Comparison of ENCODE assay signal across 21 cellular contexts in genomic region chr3:110567032-110567431, GRCh38.
DNase-seq lines count a peak whose midpoint lies in the region; ATAC-seq, FAIRE-seq and TF ChIP-seq lines count a peak whose summit lies in the region.
"Had no signal": no experiment of that assay in that cellular context is flagged by ENCODE, and none has a peak within 500 bp of the region (broad histone marks: within the 10 kb centered on the region; RNA-seq: fewer than 3 reads in every experiment).

No MANE protein-coding gene starts in this region.

- WGBS in A549 (ENCODE audit: missing lambda C conversion rate), result 17% methylated on average over 2 of the region's 2 CpGs
- WGBS in hepatocyte (ENCODE audit: low lambda C conversion rate, missing lambda C conversion rate), result 62% methylated on average over 2 of the region's 2 CpGs

- no peak overlapping the region for H3K4me3 ChIP-seq in A549
- H3K4me3 ChIP-seq in SJSA1, result no peak overlapping the region
- no peak overlapping the region for H3K4me3 ChIP-seq in hepatocyte
- H3K4me3 ChIP-seq: BLaER1, GM12878 had no signal

- CTCF ChIA-PET in A549 (lab: Yijun Ruan, JAX), result no interaction called here

- TF ChIP-seq POLR2A in A549 (IDR thresholded peaks at IDR 0.05; ENCODE audit: low read length), result no peak
- no peak for TF ChIP-seq POLR2A in H54 (IDR thresholded peaks at IDR 0.05; ENCODE audit: low read depth, low read length)

- H3K27ac ChIP-seq in A549 (peak overlapping the region; percentile 18 to 70; a peak in 4 of 6 replicates), SJSA1 (peak overlapping the region; percentile 50), hepatocyte (no peak overlapping the region)
- H3K27ac ChIP-seq: BLaER1 had no signal

- no peaks in the 10 kb centered on the region for H4K20me1 ChIP-seq in hepatocyte (ENCODE audit: insufficient read depth, poor library complexity, severe bottlenecking)
- H4K20me1 ChIP-seq: BLaER1 had no signal

- no peak for DNase-seq in A549 (ENCODE audit: low read depth in 1 of 2, low spot score in 1 of 2)
- DNase-seq in H54 (ENCODE audit: insufficient read length, low spot score), result no peak
- peak in 1 of 2 experiments; percentile 41 for DNase-seq in SJSA1 (ENCODE audit: low read depth in 1 of 2, low spot score in 2 of 2)
- DNase-seq in hepatocyte (ENCODE audit: low spot score), result no peak
- DNase-seq in HT-29 (ENCODE audit: low spot score), result no peak
- no peak for DNase-seq in NCI-H1105 (lab: John Stamatoyannopoulos, UW)
- DNase-seq: 8988T; CD4-positive, alpha-beta T cell; DMS53; GDM1; GOT3; NCI-H1048; NCI-H1436 treated with DMSO at 0.1 percent for 48 hours; NCI-H187 treated with DMSO at 0.1 percent for 48 hours; NCI-H2107; NCI-H524; NCI-H748 treated with DMSO at 0.1 percent for 48 hours; T-cell had no signal

- H3K4me1 ChIP-seq in A549, result peaks cover 32% of the 10 kb centered on the region
- peaks cover 17% of the 10 kb centered on the region for H3K4me1 ChIP-seq in SJSA1 (replicated peaks)
- no peaks in the 10 kb centered on the region for H3K4me1 ChIP-seq in hepatocyte (ENCODE audit: insufficient read depth)
- H3K4me1 ChIP-seq: BLaER1 had no signal

- H3K27me3 ChIP-seq in SJSA1 (replicated peaks) (no peaks in the 10 kb centered on the region), hepatocyte (no peaks in the 10 kb centered on the region)
- H3K27me3 ChIP-seq: BLaER1 had no signal

- no peaks in the 10 kb centered on the region for H3K79me2 ChIP-seq in hepatocyte

- TF ChIP-seq EP300 in A549 (IDR thresholded peaks at IDR 0.05), result no peak

- FAIRE-seq in A549 (lab: Jason Lieb, UNC) (no peak), H54 (lab: Jason Lieb, UNC) (peak; percentile 11)
- FAIRE-seq: GM12878 had no signal

- no peaks in the 10 kb centered on the region for H3K36me3 ChIP-seq in SJSA1
- no peaks in the 10 kb centered on the region for H3K36me3 ChIP-seq in hepatocyte (replicated peaks; ENCODE audit: insufficient read depth, low read depth)
- H3K36me3 ChIP-seq: BLaER1 had no signal

- POLR2A ChIA-PET in A549 (lab: Yijun Ruan, JAX), result no interaction called here

- no peak for TF ChIP-seq CTCF in A549 (IDR thresholded peaks at IDR 0.05)
- no peak for TF ChIP-seq CTCF in hepatocyte (IDR thresholded peaks at IDR 0.05; ENCODE audit: poor library complexity)

- H2AFZ ChIP-seq in hepatocyte, result peak overlapping the region; percentile 14

- H3K9me3 ChIP-seq in A549 (no peaks in the 10 kb centered on the region), SJSA1 (replicated peaks) (no peaks in the 10 kb centered on the region), hepatocyte (ENCODE audit: low read depth) (no peaks in the 10 kb centered on the region)
- H3K9me3 ChIP-seq: BLaER1 had no signal

- peak in 1 of 2 experiments; percentile 66; a peak in 3 of 6 replicates for ATAC-seq in A549
- no peak for ATAC-seq in GM21423 (IDR thresholded peaks at IDR 0.05; ENCODE audit: unreplicated experiment)
- ATAC-seq: GM12878, T-cell had no signal

- H3K4me2 ChIP-seq in A549, result peak overlapping the region; percentile 48
- H3K4me2 ChIP-seq in hepatocyte, result no peak overlapping the region
- H3K4me2 ChIP-seq: BLaER1 had no signal

- no peaks in the 10 kb centered on the region for H3K9me2 ChIP-seq in hepatocyte (replicated peaks; ENCODE audit: insufficient read depth)

- TF ChIP-seq RAD21 in A549 (conservative IDR thresholded peaks at IDR 0.05 in 1 of 2, IDR thresholded peaks at IDR 0.05 in 1 of 2), result no peak

TF ChIP-seq in A549, 52 proteins besides CTCF, POLR2A, EP300 and RAD21:
- TF ChIP-seq PBX3 (IDR thresholded peaks at IDR 0.05), result no peak
- TF ChIP-seq NPAS2 (CRISPR knock-in tag; IDR thresholded peaks at IDR 0.05; ENCODE audit: borderline replicate concordance), result no peak
- no peak for TF ChIP-seq FOSB (CRISPR knock-in tag; IDR thresholded peaks at IDR 0.05)
- TF ChIP-seq EHF (CRISPR knock-in tag; IDR thresholded peaks at IDR 0.05), result no peak
- no peak for TF ChIP-seq FOXS1 (CRISPR knock-in tag; IDR thresholded peaks at IDR 0.05)
- no peak for TF ChIP-seq PHF8 (IDR thresholded peaks at IDR 0.05; ENCODE audit: borderline replicate concordance, low read depth)
- no peak for TF ChIP-seq RCOR1 (IDR thresholded peaks at IDR 0.05; ENCODE audit: low read depth, low read length)
- no peak for TF ChIP-seq KDM5A (IDR thresholded peaks at IDR 0.05)
- no peak for TF ChIP-seq NR3C1 (IDR thresholded peaks at IDR 0.05)
- no peak for TF ChIP-seq ZSCAN20 (CRISPR knock-in tag; IDR thresholded peaks at IDR 0.05)
- TF ChIP-seq CBX2 (IDR thresholded peaks at IDR 0.05; ENCODE audit: borderline replicate concordance, low read depth), result no peak
- no peak for TF ChIP-seq RNF2 (IDR thresholded peaks at IDR 0.05; ENCODE audit: borderline replicate concordance, low read depth)
- no peak for TF ChIP-seq HMGXB4 (CRISPR knock-in tag; IDR thresholded peaks at IDR 0.05; ENCODE audit: borderline replicate concordance)
- TF ChIP-seq ZC3H11A (IDR thresholded peaks at IDR 0.05), result no peak
- no peak for TF ChIP-seq CBX8 (IDR thresholded peaks at IDR 0.05)
- no peak for TF ChIP-seq FOSL2 (IDR thresholded peaks at IDR 0.05)
- no peak for TF ChIP-seq FOSL2 (CRISPR knock-in tag; IDR thresholded peaks at IDR 0.05)
